Comparison of ENCODE assay signal across 11 cellular contexts in genomic region chr16:52561910-52562741, GRCh38.
A peak's percentile ranks its signal among the peaks of the same experiment; 100 is the strongest.
DNase-seq lines count a peak whose midpoint lies in the region; ATAC-seq lines count a peak whose summit lies in the region.
"Had no signal": no experiment of that assay in that cellular context is flagged by ENCODE, and none has a peak within 500 bp of the region (broad histone marks: within the 10 kb centered on the region; RNA-seq: fewer than 3 reads in every experiment).

No MANE protein-coding gene starts in this region.

- ATAC-seq in HG03342 (IDR thresholded peaks at IDR 0.05; ENCODE audit: unreplicated experiment), result no peak

- no peaks in the 10 kb centered on the region for H3K36me3 ChIP-seq in mucosa of rectum (ENCODE audit: control insufficient read depth in 2 of 2, insufficient read depth in 2 of 2, low read length in 2 of 2)

- peak overlapping the region; percentile 61 to 63 for H3K9ac ChIP-seq in mucosa of rectum (ENCODE audit: low read depth in 1 of 2, low read length in 2 of 2)

- peak overlapping the region; percentile 89 to 97 for H3K27ac ChIP-seq in mucosa of rectum (ENCODE audit: low read depth in 2 of 2, low read length in 2 of 2)

- peak overlapping the region; percentile 36 to 45 for H3K4me3 ChIP-seq in mucosa of rectum (ENCODE audit: low read length in 2 of 2)

- DNase-seq in DMS53 (lab: John Stamatoyannopoulos, UW), result peak; percentile 97
- peak; percentile 52 to 84 for DNase-seq in NCI-H2081 (lab: John Stamatoyannopoulos, UW)
- peak; percentile 76 to 91 for DNase-seq in SHP77 (lab: John Stamatoyannopoulos, UW)
- DNase-seq in SIG-M5 treated with dmso at 0.1 percent for 504 hours (lab: John Stamatoyannopoulos, UW; ENCODE audit: unreplicated experiment), result no peak
- DNase-seq in stimulated activated CD4-positive, alpha-beta T cell treated with anti-CD3 and anti-CD28 coated beads, Interleukin-2, amount 100 ng/mL, for 24 hours, result no peak
- no peak for DNase-seq in head of caudate nucleus
- DNase-seq: activated naive CD8-positive, alpha-beta T cell treated with anti-CD3 and anti-CD28 coated beads, Interleukin-2, amount 10 ng/mL, durations not matched to agents 7 days and 5 days; DND-41; NCI-H446 treated with DMSO at 0.1 percent for 48 hours had no signal

- no peaks in the 10 kb centered on the region for H3K9me3 ChIP-seq in mucosa of rectum (ENCODE audit: control insufficient read depth in 2 of 2, low read length in 2 of 2)

- intact Hi-C loops in head of caudate nucleus (cut with DNase I), result no loop called here

- H3K27me3 ChIP-seq in mucosa of rectum (ENCODE audit: control insufficient read depth in 2 of 2, insufficient read depth in 2 of 2, low read length in 2 of 2), result no peaks in the 10 kb centered on the region

- peaks cover 33 to 74% of the 10 kb centered on the region in 2 donors for H3K4me1 ChIP-seq in mucosa of rectum (ENCODE audit: control insufficient read depth in 2 of 2, insufficient read depth in 2 of 2, low read length in 2 of 2)

Comparison
In these comparisons a context has a peak if more than half of its experiments do, and no peak if none do; other contexts are left out.
1. DNase-seq: peak in DMS53 (single experiment), NCI-H2081 (2 of 2) and SHP77 (2 of 2); none in SIG-M5 treated with dmso at 0.1 percent for 504 hours (single experiment), stimulated activated CD4-positive, alpha-beta T cell treated with anti-CD3 and anti-CD28 coated beads, Interleukin-2, amount 100 ng/mL, for 24 hours (0 of 2) and head of caudate nucleus (0 of 42).